In the genomic region with DNA sequence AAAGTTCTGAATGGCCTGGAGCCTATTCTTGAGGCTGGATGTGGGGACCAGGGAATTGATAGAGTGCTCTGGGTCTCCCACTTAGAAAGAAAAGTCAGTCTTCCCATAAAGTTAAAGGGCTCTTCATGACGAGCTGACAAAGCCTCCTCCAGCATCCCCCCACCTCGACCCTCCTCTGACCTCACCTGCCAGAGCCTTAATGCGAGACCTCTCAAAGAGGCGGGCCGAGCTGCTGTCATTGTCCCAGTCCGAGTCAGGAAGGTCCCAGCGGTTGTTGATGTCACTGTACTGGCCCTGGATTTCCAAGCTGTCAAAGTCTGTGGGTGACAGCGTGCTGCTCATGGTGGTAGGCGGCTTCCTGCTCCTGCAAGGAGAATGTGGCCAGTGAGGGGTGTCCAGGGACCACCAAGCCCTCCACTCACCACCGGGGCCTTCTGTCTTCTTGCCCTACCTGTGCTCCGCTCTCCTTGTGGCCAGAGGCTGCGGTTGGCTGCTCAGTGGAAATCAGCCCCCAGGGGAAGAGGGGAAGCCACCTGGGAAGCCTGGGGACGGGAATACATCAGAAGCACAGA, we compare ENCODE assay signal across 16 cellular contexts. TPM values are rescaled to one million over a fixed set of nuclear protein-coding genes. Genes with fewer than 3 reads are reported as not detected.
DNase-seq lines count a peak whose midpoint lies in the region; ATAC-seq, FAIRE-seq and TF ChIP-seq lines count a peak whose summit lies in the region.
"Had no signal": no experiment of that assay in that cellular context is flagged by ENCODE, and none has a peak within 500 bp of the region (broad histone marks: within the 10 kb centered on the region; RNA-seq: fewer than 3 reads in every experiment).

No MANE protein-coding gene starts in this region.

- intact Hi-C loops in HepG2 (cut with micrococcal nuclease; ENCODE audit: unreplicated experiment) = no loop called here
- intact Hi-C loops in right lobe of liver (cut with DNase I) = no loop called here

- no TSS peak for BruUV-seq in HepG2 (replicated peaks; lab: Mats Ljungman, UMichigan)

- no peak overlapping the region for H2BK120ac ChIP-seq in mesenchymal stem cell (ENCODE audit: low read depth, low read length)

- H3K4me1 Mint-ChIP-seq in activated T-helper 17 cell treated with anti-CD3 and anti-CD28 coated beads, Interleukin-2, amount 50 U/mL, for 72 hours = peaks cover 6% of the 10 kb centered on the region

- DNase-seq in HepG2 (ENCODE audit: low spot score) = no peak
- DNase-seq in right lobe of liver = no peak
- no peak for DNase-seq in mesenchymal stem cell
- no peak for DNase-seq in SKM-1 (lab: John Stamatoyannopoulos, UW; ENCODE audit: unreplicated experiment)
- no peak for DNase-seq in SIG-M5 (lab: John Stamatoyannopoulos, UW)
- DNase-seq in HEK293T (ENCODE audit: extremely low spot score) = no peak
- DNase-seq: natural killer cell, NCI-H82 had no signal

- TF ChIP-seq POLR2A in HepG2 (IDR thresholded peaks at IDR 0.05; ENCODE audit: insufficient read depth in 1 of 2, low read depth in 2 of 2, low read length in 2 of 2) = no peak
- no peak for TF ChIP-seq POLR2A in right lobe of liver (IDR thresholded peaks at IDR 0.05)

- H3K79me1 ChIP-seq in mesenchymal stem cell (replicated peaks; ENCODE audit: low read length, poor library complexity, severe bottlenecking) = peaks cover 38% of the 10 kb centered on the region

- H3K27ac ChIP-seq in HepG2 (ENCODE audit: extremely low read length, insufficient read depth, low read length) (no peak overlapping the region), right lobe of liver (no peak overlapping the region), mesenchymal stem cell (ENCODE audit: low read length, poor library complexity, severe bottlenecking) (no peak overlapping the region)
- H3K27ac ChIP-seq: HL-60, psoas muscle had no signal

- 81% methylated on average over 6 of the region's 13 CpGs for WGBS in HepG2 (ENCODE audit: low lambda C conversion rate)
- 78% methylated on average over 2 of the region's 13 CpGs for WGBS in right lobe of liver (ENCODE audit: insufficient coverage, low coverage, low lambda C conversion rate, missing lambda C conversion rate)
- 87% methylated on average over 13 of the region's 13 CpGs for WGBS in mesenchymal stem cell

- H3K18ac ChIP-seq in mesenchymal stem cell (ENCODE audit: low read depth in 1 of 2, low read length in 2 of 2) = no peak overlapping the region

- H4K91ac ChIP-seq in mesenchymal stem cell (ENCODE audit: low read length) = no peak overlapping the region

- no peak overlapping the region for H2BK5ac ChIP-seq in mesenchymal stem cell (ENCODE audit: low read depth, low read length, poor library complexity, severe bottlenecking)

- H2AK5ac ChIP-seq in mesenchymal stem cell (ENCODE audit: low read length, severe bottlenecking) = peak overlapping the region; percentile 16

- FAIRE-seq in HepG2 (lab: Jason Lieb, UNC) = no peak

- peak overlapping the region; percentile 72 for H3K27ac Mint-ChIP-seq in activated T-helper 17 cell treated with anti-CD3 and anti-CD28 coated beads, Interleukin-2, amount 50 U/mL, for 72 hours

- H3K36me3 Mint-ChIP-seq in activated T-helper 17 cell treated with anti-CD3 and anti-CD28 coated beads, Interleukin-2, amount 50 U/mL, for 72 hours (ENCODE audit: low read depth) = no peaks in the 10 kb centered on the region
- H3K36me3 Mint-ChIP-seq: activated CD8-positive, alpha-beta memory T cell treated with anti-CD3 and anti-CD28 coated beads, Interleukin-2, amount 10 ng/mL, durations not matched to agents 7 days and 5 days; natural killer cell had no signal

- no peak overlapping the region for H2BK12ac ChIP-seq in mesenchymal stem cell (ENCODE audit: low read length in 2 of 2)

- H2AFZ ChIP-seq in HepG2 (ENCODE audit: low read length) (no peak overlapping the region), mesenchymal stem cell (ENCODE audit: low read depth, low read length) (no peak overlapping the region)

- POLR2A ChIA-PET in HepG2 (lab: Yijun Ruan, JAX) = interaction anchor here (1.0 kb wide), 1 partner anchor 432 kb away, joined by 3 read pairs; the partner anchor contains the start of gene YIF1A
- POLR2A ChIA-PET in HEK293T (lab: Yijun Ruan, JAX) = interaction anchor here (2.1 kb wide), 1 partner anchor 9 kb away, joined by 4 read pairs; no protein-coding TSS in a partner anchor

- H3K4me2 ChIP-seq in HepG2 (ENCODE audit: low read depth, low read length) (peak overlapping the region; percentile 66; the same call in 1 of the 2 replicates), mesenchymal stem cell (ENCODE audit: low read length, poor library complexity, severe bottlenecking) (no peak overlapping the region)

- no peak overlapping the region for H3K4ac ChIP-seq in mesenchymal stem cell (ENCODE audit: low read depth in 1 of 2, low read length in 2 of 2)

- H3K4me1 ChIP-seq in HepG2 (ENCODE audit: insufficient read depth, low read length) (peaks cover 58% of the 10 kb centered on the region), right lobe of liver (peaks cover 0 to 54% (median 24%) of the 10 kb centered on the region in 4 donors), mesenchymal stem cell (ENCODE audit: control insufficient read depth, insufficient read depth, low read depth, low read length) (peaks cover 35% of the 10 kb centered on the region)
- H3K4me1 ChIP-seq: Peyer's patch, psoas muscle had no signal

- no peaks in the 10 kb centered on the region for H3K79me2 ChIP-seq in HepG2 (ENCODE audit: insufficient read depth, low read length)

- H4K20me1 ChIP-seq in HepG2 (ENCODE audit: insufficient read depth, low read length) = no peaks in the 10 kb centered on the region

- H3K4me3 ChIP-seq in HepG2 (replicated peaks in 1 of 3; ENCODE audit: insufficient read depth in 1 of 3, low read depth in 2 of 3, low read length in 3 of 3) (peak overlapping the region in 1 of 3 experiments; percentile 53; a peak in 1 of 6 replicates), right lobe of liver (no peak overlapping the region), mesenchymal stem cell (ENCODE audit: insufficient read depth in 1 of 2, low read depth in 1 of 2, low read length in 2 of 2) (no peak overlapping the region)
- H3K4me3 ChIP-seq: Peyer's patch, psoas muscle had no signal

- H3K23ac ChIP-seq in mesenchymal stem cell (ENCODE audit: low read length in 2 of 2) = no peak overlapping the region

- TF ChIP-seq CTCF in HepG2 (CRISPR knock-in tag; IDR thresholded peaks at IDR 0.05) (no peak), right lobe of liver (IDR thresholded peaks at IDR 0.05) (no peak)

- TF ChIP-seq EP300 in HepG2 (IDR thresholded peaks at IDR 0.05; ENCODE audit: low read depth in 2 of 2, low read length in 2 of 2) (no peak), HepG2 (CRISPR knock-in tag; IDR thresholded peaks at IDR 0.05; ENCODE audit: borderline replicate concordance) (no peak)

- peaks cover 25% of the 10 kb centered on the region for H3K27me3 Mint-ChIP-seq in activated T-helper 17 cell treated with anti-CD3 and anti-CD28 coated beads, Interleukin-2, amount 50 U/mL, for 72 hours

- H3K4me3 Mint-ChIP-seq in activated T-helper 17 cell treated with anti-CD3 and anti-CD28 coated beads, Interleukin-2, amount 50 U/mL, for 72 hours = peak overlapping the region; percentile 55
- H3K4me3 Mint-ChIP-seq: CD14-positive monocyte, natural killer cell had no signal

- CTCF ChIA-PET in HepG2 (lab: Yijun Ruan, JAX; ENCODE audit: low intra/inter-chr PET ratio, low total read pairs) = no interaction called here
- CTCF ChIA-PET in HEK293T (lab: Yijun Ruan, JAX) = interaction anchor here (0.7 to 1.2 kb wide), 2 partner anchors 24 to 72 kb away, joined by 3 read pairs; no protein-coding TSS in a partner anchor

- TF ChIP-seq RAD21 in HepG2 (CRISPR knock-in tag; IDR thresholded peaks at IDR 0.05) = no peak

- H3K27me3 ChIP-seq in HepG2 (ENCODE audit: control insufficient read depth in 1 of 2, insufficient read depth in 2 of 2, low read length in 2 of 2) (peaks cover 0 to 16% of the 10 kb centered on the region in 2 experiments; a peak in 2 of 5 replicates), right lobe of liver (no peaks in the 10 kb centered on the region), mesenchymal stem cell (ENCODE audit: control insufficient read depth in 1 of 2, insufficient read depth in 1 of 2, low read length in 2 of 2) (peaks cover 0 to 74% of the 10 kb centered on the region in 2 experiments)
- H3K27me3 ChIP-seq: Peyer's patch had no signal

- in situ Hi-C loops in HepG2 (cut with HindIII; ENCODE audit: extremely low pct_ligation_motif_present, low pct_unique_long_range_greater_than_20kb) = no loop called here

- H3K9me3 Mint-ChIP-seq in activated T-helper 17 cell treated with anti-CD3 and anti-CD28 coated beads, Interleukin-2, amount 50 U/mL, for 72 hours = no peaks in the 10 kb centered on the region
- H3K9me3 Mint-ChIP-seq: activated T-helper 2 cell treated with anti-CD3 and anti-CD28 coated beads, Interferon-gamma antibody, Interleukin-2, Interleukin-4, amounts not matched to agents 10 μg/mL and 5 μg/mL and 100 μg/mL, durations not matched to agents 14 hours and 24 hours and 36 hours; natural killer cell had no signal

- H3K36me3 ChIP-seq in HepG2 (replicated peaks in 1 of 2; ENCODE audit: control insufficient read depth in 1 of 2, insufficient read depth in 2 of 2, low read length in 2 of 2) (no peaks in the 10 kb centered on the region), right lobe of liver (no peaks in the 10 kb centered on the region), mesenchymal stem cell (ENCODE audit: control insufficient read depth in 1 of 2, insufficient read depth in 2 of 2, low read depth in 1 of 2, low read length in 2 of 2) (peaks cover 0 to 45% of the 10 kb centered on the region in 2 experiments)
- H3K36me3 ChIP-seq: Peyer's patch had no signal

- no peak overlapping the region for H4K8ac ChIP-seq in mesenchymal stem cell (ENCODE audit: low read length)

- H3K9ac ChIP-seq in HepG2 (ENCODE audit: insufficient read depth, low read depth, low read length) = no peak overlapping the region
- H3K9ac ChIP-seq in mesenchymal stem cell (ENCODE audit: low read length) = no peak overlapping the region

- ATAC-seq in HepG2 (no peak), right lobe of liver (no peak), GM18498 (IDR thresholded peaks at IDR 0.05; ENCODE audit: unreplicated experiment) (no peak)
- ATAC-seq in activated T-helper 17 cell treated with anti-CD3 and anti-CD28 coated beads, Interleukin-2, amount 50 U/mL, for 72 hours (replicated peaks) = no peak
- ATAC-seq: psoas muscle had no signal

- H3K9me3 ChIP-seq in HepG2 (ENCODE audit: low read length) = no peaks in the 10 kb centered on the region
- H3K9me3 ChIP-seq in right lobe of liver = no peaks in the 10 kb centered on the region
- H3K9me3 ChIP-seq in mesenchymal stem cell (ENCODE audit: control insufficient read depth, low read length) = no peaks in the 10 kb centered on the region
- H3K9me3 ChIP-seq: Peyer's patch, psoas muscle had no signal

- H2BK15ac ChIP-seq in mesenchymal stem cell (ENCODE audit: low read depth, poor library complexity, severe bottlenecking) = no peak overlapping the region

- H3K14ac ChIP-seq in mesenchymal stem cell (ENCODE audit: low read length in 2 of 2) = no peak overlapping the region

RNA-seq across cellular contexts. Expression of gene SPTBN2, which starts 8.0 kb away (rescaled TPM):
- total RNA-seq in HepG2 (2016; rRNA removed; fragmentation: Illumina TruSeq; extraction: Trizol) (1.2 and 4.0 TPM in 2 replicates), right lobe of liver (10 to 100 TPM; 20.7 to 67.1 (median 50.7) TPM)
- total RNA-seq in HepG2 (2016; cell fraction: cytosol; rRNA removed; fragmentation: Illumina TruSeq; extraction: Trizol; ENCODE audit: low read depth) = 0.51 and 1.1 TPM in 2 replicates
- total RNA-seq in HepG2 (2016; cell fraction: insoluble cytoplasmic fraction; rRNA removed; fragmentation: Illumina TruSeq; extraction: Trizol) = 1.4 and 4.7 TPM in 2 replicates
- total RNA-seq in HepG2 (2016; cell fraction: membrane; rRNA removed; fragmentation: Illumina TruSeq; extraction: Trizol) = 0.34 and 0.53 TPM in 2 replicates
- 5.5 and 7.1 TPM in 2 replicates for total RNA-seq in HepG2 (2016; cell fraction: nucleus; rRNA removed; fragmentation: Illumina TruSeq; extraction: Trizol)
- 0.65 and 2.0 TPM in 2 replicates for polyA plus RNA-seq in HepG2 (2011; rRNA removed)
- polyA plus RNA-seq in HepG2 (2011; cell fraction: cytosol; rRNA removed) = 0.69 and 0.91 TPM in 2 replicates
- polyA plus RNA-seq in HepG2 (2011; cell fraction: nucleus; rRNA removed) = 8.8 and 9.0 TPM in 2 replicates
- 1.2 and 2.0 TPM in 2 replicates for polyA plus RNA-seq in HepG2 (2012)
- polyA plus RNA-seq in HepG2 (2016; cell fraction: cytosol; fragmentation: Illumina TruSeq; extraction: Trizol; ENCODE audit: low read depth) = 0.15 and 0.21 TPM in 2 replicates
- 1.0 and 2.0 TPM in 2 replicates for polyA plus RNA-seq in HepG2 (2016; cell fraction: insoluble cytoplasmic fraction; fragmentation: Illumina TruSeq; extraction: Trizol; ENCODE audit: low read depth)
- polyA plus RNA-seq in HepG2 (2016; cell fraction: membrane; fragmentation: Illumina TruSeq; extraction: Trizol; ENCODE audit: low read depth) = 0.35 and 0.48 TPM in 2 replicates
- polyA plus RNA-seq in HepG2 (2016; cell fraction: nucleus; fragmentation: Illumina TruSeq; extraction: Trizol; ENCODE audit: insufficient read depth, low read depth) = 8.1 and 13.3 TPM in 2 replicates
- polyA minus RNA-seq in HepG2 (2011; rRNA and poly(A)+ RNA removed; ENCODE audit: low replicate concordance) = 2.5 and 62.0 TPM in 2 replicates
- 1.1 and 2.7 TPM in 2 replicates for polyA minus RNA-seq in HepG2 (2011; cell fraction: cytosol; rRNA and poly(A)+ RNA removed)
- polyA minus RNA-seq in HepG2 (2011; cell fraction: nucleus; rRNA and poly(A)+ RNA removed) = 3.5 and 4.8 TPM in 2 replicates
- total RNA-seq in activated T-helper 17 cell treated with anti-CD3 and anti-CD28 coated beads, Interleukin-2, amount 50 U/mL, for 72 hours = under 1 TPM; 0.37 to 0.45 TPM
- 0.14 TPM for polyA plus RNA-seq in mesenchymal stem cell (2013, experiment 1 of 2)
- 0.10 TPM for polyA plus RNA-seq in mesenchymal stem cell (2013, experiment 2 of 2)
- polyA plus RNA-seq: CD14-positive monocyte had no signal

RNA-seq across cellular contexts. Expression of gene RBM4B, which starts 43.3 kb away (rescaled TPM):
- total RNA-seq in HepG2 (2016; rRNA removed; fragmentation: Illumina TruSeq; extraction: Trizol) (25.6 and 25.8 TPM in 2 replicates), right lobe of liver (1 to 10 TPM; 3.6 to 9.4 (median 6.9) TPM)
- total RNA-seq in HepG2 (2016; cell fraction: cytosol; rRNA removed; fragmentation: Illumina TruSeq; extraction: Trizol; ENCODE audit: low read depth) = 11.1 and 13.0 TPM in 2 replicates
- 24.9 and 27.1 TPM in 2 replicates for total RNA-seq in HepG2 (2016; cell fraction: insoluble cytoplasmic fraction; rRNA removed; fragmentation: Illumina TruSeq; extraction: Trizol)
- total RNA-seq in HepG2 (2016; cell fraction: membrane; rRNA removed; fragmentation: Illumina TruSeq; extraction: Trizol) = 16.5 and 17.7 TPM in 2 replicates
- total RNA-seq in HepG2 (2016; cell fraction: nucleus; rRNA removed; fragmentation: Illumina TruSeq; extraction: Trizol) = 21.3 and 26.1 TPM in 2 replicates
- 32.4 and 33.5 TPM in 2 replicates for polyA plus RNA-seq in HepG2 (2011; rRNA removed)
- 19.2 and 24.1 TPM in 2 replicates for polyA plus RNA-seq in HepG2 (2011; cell fraction: cytosol; rRNA removed)
- 51.7 and 54.9 TPM in 2 replicates for polyA plus RNA-seq in HepG2 (2011; cell fraction: nucleus; rRNA removed)
- 18.3 and 24.4 TPM in 2 replicates for polyA plus RNA-seq in HepG2 (2012)
- polyA plus RNA-seq in HepG2 (2016; cell fraction: cytosol; fragmentation: Illumina TruSeq; extraction: Trizol; ENCODE audit: low read depth) = 4.8 and 5.2 TPM in 2 replicates
- polyA plus RNA-seq in HepG2 (2016; cell fraction: insoluble cytoplasmic fraction; fragmentation: Illumina TruSeq; extraction: Trizol; ENCODE audit: low read depth) = 28.7 and 29.9 TPM in 2 replicates
- polyA plus RNA-seq in HepG2 (2016; cell fraction: membrane; fragmentation: Illumina TruSeq; extraction: Trizol; ENCODE audit: low read depth) = 7.3 and 10.0 TPM in 2 replicates
- 43.3 and 48.3 TPM in 2 replicates for polyA plus RNA-seq in HepG2 (2016; cell fraction: nucleus; fragmentation: Illumina TruSeq; extraction: Trizol; ENCODE audit: insufficient read depth, low read depth)
- polyA minus RNA-seq in HepG2 (2011; rRNA and poly(A)+ RNA removed; ENCODE audit: low replicate concordance) = 19.7 and 31.4 TPM in 2 replicates
- 7.9 and 9.7 TPM in 2 replicates for polyA minus RNA-seq in HepG2 (2011; cell fraction: cytosol; rRNA and poly(A)+ RNA removed)
- 39.4 and 40.9 TPM in 2 replicates for polyA minus RNA-seq in HepG2 (2011; cell fraction: nucleus; rRNA and poly(A)+ RNA removed)
- total RNA-seq in activated T-helper 17 cell treated with anti-CD3 and anti-CD28 coated beads, Interleukin-2, amount 50 U/mL, for 72 hours = 10 to 100 TPM; 23.6 to 31.4 TPM
- polyA plus RNA-seq in mesenchymal stem cell (2013, experiment 1 of 2) = 20.3 TPM
- polyA plus RNA-seq in mesenchymal stem cell (2013, experiment 2 of 2) = 19.6 TPM
